7 cellular contexts compared by ENCODE assay signal in genomic region chr14:90525353-90526028, GRCh38.
DNase-seq lines count a peak whose midpoint lies in the region; ATAC-seq, FAIRE-seq and TF ChIP-seq lines count a peak whose summit lies in the region.
"Not testable (repeated sequence)": the region's sequence is repeated elsewhere in the genome, so short reads cannot be mapped to it uniquely, and the experiment has no call there.

No MANE protein-coding gene starts in this region.

- H3K9ac ChIP-seq in DND-41 (ENCODE audit: low read depth, low read length); K562 (ENCODE audit: insufficient read depth in 1 of 2, low read depth in 2 of 2, low read length in 2 of 2); keratinocyte (ENCODE audit: control insufficient read depth, extremely low read depth, insufficient read depth, low read length): not testable (repeated sequence)

- not testable (repeated sequence) for H3K9me3 ChIP-seq in DND-41 (ENCODE audit: insufficient read depth, low read length, severe bottlenecking); K562 (replicated peaks; ENCODE audit: control insufficient read depth, insufficient read depth, low read depth, low read length); keratinocyte (ENCODE audit: control insufficient read depth, low read depth, low read length); mucosa of descending colon

- POLR2A ChIA-PET in K562 (lab: Yijun Ruan, JAX) = not testable (repeated sequence)

- not testable (repeated sequence) for H3K4me2 ChIP-seq in DND-41 (ENCODE audit: insufficient read depth, low read length); K562 (ENCODE audit: insufficient read depth, low read length); keratinocyte (ENCODE audit: control insufficient read depth, extremely low read depth, insufficient read depth, low read depth, low read length)

- H3K27me3 ChIP-seq in DND-41 (ENCODE audit: insufficient read depth, low read length, poor library complexity); K562 (ENCODE audit: control insufficient read depth in 2 of 2, insufficient read depth in 2 of 2, low read length in 2 of 2); keratinocyte (ENCODE audit: control insufficient read depth, extremely low read depth, insufficient read depth, low read length): not testable (repeated sequence)

- FAIRE-seq in HTR-8/SVneo (lab: Jason Lieb, UNC) = peak; percentile 92
- FAIRE-seq in K562 (lab: Jason Lieb, UNC) = peak; percentile 97
- peak; percentile 34 for FAIRE-seq in keratinocyte (lab: Jason Lieb, UNC)

- intact Hi-C loops in K562 (cut with micrococcal nuclease); mucosa of descending colon (cut with DNase I, micrococcal nuclease): not testable (repeated sequence)

- WGBS in K562 (ENCODE audit: insufficient coverage, low coverage, missing lambda C conversion rate) = 62% methylated on average over 3 of the region's 42 CpGs

- H3K4me1 Mint-ChIP-seq in activated CD8-positive, alpha-beta memory T cell treated with anti-CD3 and anti-CD28 coated beads, Interleukin-2, amount 10 ng/mL, durations not matched to agents 7 days and 5 days; stimulated activated naive B cell treated with anti-CD40 and anti-IgM and Interleukin-4, amounts not matched to agents 10 μg/mL and 1 μg/mL and 100 μg/mL, for 72 hours: not testable (repeated sequence)

- H3K79me2 ChIP-seq in DND-41 (ENCODE audit: insufficient read depth, low read length); K562 (ENCODE audit: control insufficient read depth, insufficient read depth, low read length); keratinocyte (ENCODE audit: control insufficient read depth, insufficient read depth, low read length): not testable (repeated sequence)

- not testable (repeated sequence) for TF ChIP-seq POLR2A in K562 (conservative IDR thresholded peaks at IDR 0.05)

- dilution Hi-C loops in keratinocyte (cut with MboI; ENCODE audit: extremely low pct_ligation_motif_present, low sequenced_read_pairs) = not testable (repeated sequence)

- peaks cover 16% of the 10 kb centered on the region for H3K9me3 Mint-ChIP-seq in activated CD8-positive, alpha-beta memory T cell treated with anti-CD3 and anti-CD28 coated beads, Interleukin-2, amount 10 ng/mL, durations not matched to agents 7 days and 5 days (ENCODE audit: low read depth)
- H3K9me3 Mint-ChIP-seq in stimulated activated naive B cell treated with anti-CD40 and anti-IgM and Interleukin-4, amounts not matched to agents 10 μg/mL and 1 μg/mL and 100 μg/mL, for 72 hours = peaks cover 11 to 20% of the 10 kb centered on the region in 2 donors

- BruUV-seq in K562 (replicated peaks; lab: Mats Ljungman, UMichigan) = not testable (repeated sequence)

- in situ Hi-C loops in K562 (cut with MboI) = loop anchor here (10.0 kb wide), 1 partner anchor 121 kb away; no protein-coding TSS in a partner anchor

- not testable (repeated sequence) for TF ChIP-seq EP300 in K562 (IDR thresholded peaks at IDR 0.05; ENCODE audit: low read length)

- H3K4me3 ChIP-seq in DND-41 (ENCODE audit: low read depth in 1 of 2, low read length in 2 of 2); K562; keratinocyte (ENCODE audit: control insufficient read depth in 2 of 3, extremely low read depth in 1 of 3, insufficient read depth in 2 of 3, low read depth in 1 of 3, low read length in 3 of 3); mucosa of descending colon: not testable (repeated sequence)

- TF ChIP-seq RAD21 in K562 (CRISPR knock-in tag; conservative IDR thresholded peaks at IDR 0.05 in 1 of 2, IDR thresholded peaks at IDR 0.05 in 1 of 2) = not testable (repeated sequence)

- not testable (repeated sequence) for H3K36me3 ChIP-seq in DND-41 (ENCODE audit: insufficient read depth, low read length); K562 (ENCODE audit: control insufficient read depth, insufficient read depth, low read length); keratinocyte (ENCODE audit: control insufficient read depth in 2 of 2, extremely low read depth in 1 of 2, insufficient read depth in 2 of 2, low read length in 2 of 2); mucosa of descending colon (ENCODE audit: low read depth)

- not testable (repeated sequence) for H2AFZ ChIP-seq in DND-41 (ENCODE audit: low read depth, low read length); K562 (ENCODE audit: low read depth, low read length); keratinocyte (ENCODE audit: control insufficient read depth, low read length)

- peak; percentile 57 for ATAC-seq in DND-41 (ENCODE audit: insufficient read depth, low read depth)
- peak; percentile 66 for ATAC-seq in activated CD8-positive, alpha-beta memory T cell treated with anti-CD3 and anti-CD28 coated beads, Interleukin-2, amount 10 ng/mL, durations not matched to agents 7 days and 5 days
- peak; percentile 72 for ATAC-seq in K562
- peak; percentile 48 for ATAC-seq in mucosa of descending colon
- peak; percentile 52 to 59 for ATAC-seq in stimulated activated naive B cell treated with anti-CD40 and anti-IgM and Interleukin-4, amounts not matched to agents 10 μg/mL and 1 μg/mL and 100 μg/mL, for 72 hours (replicated peaks)

- H3K4me1 ChIP-seq in DND-41 (ENCODE audit: insufficient read depth, low read length); keratinocyte (ENCODE audit: control insufficient read depth, extremely low read depth, insufficient read depth, low read length); mucosa of descending colon (ENCODE audit: low read depth): not testable (repeated sequence)
- peaks cover 0 to 13% of the 10 kb centered on the region in 2 experiments; a peak in 2 of 5 replicates for H3K4me1 ChIP-seq in K562 (replicated peaks in 1 of 2; ENCODE audit: control insufficient read depth in 2 of 2, insufficient read depth in 2 of 2, low read length in 2 of 2)

- not testable (repeated sequence) for H3K36me3 Mint-ChIP-seq in activated CD8-positive, alpha-beta memory T cell treated with anti-CD3 and anti-CD28 coated beads, Interleukin-2, amount 10 ng/mL, durations not matched to agents 7 days and 5 days; stimulated activated naive B cell treated with anti-CD40 and anti-IgM and Interleukin-4, amounts not matched to agents 10 μg/mL and 1 μg/mL and 100 μg/mL, for 72 hours

- not testable (repeated sequence) for DNase-seq in DND-41; HTR-8/SVneo (ENCODE audit: insufficient read length, low spot score); activated CD8-positive, alpha-beta memory T cell treated with anti-CD3 and anti-CD28 coated beads, Interleukin-2, amount 10 ng/mL, durations not matched to agents 7 days and 5 days; K562 (ENCODE audit: extremely low read depth in 1 of 4, low spot score in 3 of 4); keratinocyte (ENCODE audit: low read depth, low spot score); stimulated activated naive B cell treated with anti-CD40 and anti-IgM and Interleukin-4, amounts not matched to agents 10 μg/mL and 1 μg/mL and 100 μg/mL, for 72 hours
- peak in 1 of 3 donors; percentile 23 for DNase-seq in mucosa of descending colon

- not testable (repeated sequence) for TF ChIP-seq CTCF in DND-41 (IDR thresholded peaks at IDR 0.05; ENCODE audit: borderline replicate concordance, extremely low read depth, low read length, poor library complexity, severe bottlenecking); K562 (IDR thresholded peaks at IDR 0.05 in 2 of 3, conservative IDR thresholded peaks at IDR 0.05 in 1 of 3; ENCODE audit: insufficient read depth in 2 of 3, low read depth in 1 of 3, low read length in 3 of 3); keratinocyte (optimal IDR thresholded peaks at IDR 0.05 in 1 of 3, IDR thresholded peaks at IDR 0.05 in 1 of 3, conservative IDR thresholded peaks at IDR 0.05 in 1 of 3; ENCODE audit: extremely low read depth in 1 of 3, insufficient read depth in 2 of 3, low read length in 3 of 3); mucosa of descending colon (IDR thresholded peaks at IDR 0.05)

- not testable (repeated sequence) for H3K4me3 Mint-ChIP-seq in activated CD8-positive, alpha-beta memory T cell treated with anti-CD3 and anti-CD28 coated beads, Interleukin-2, amount 10 ng/mL, durations not matched to agents 7 days and 5 days; stimulated activated naive B cell treated with anti-CD40 and anti-IgM and Interleukin-4, amounts not matched to agents 10 μg/mL and 1 μg/mL and 100 μg/mL, for 72 hours

- H3K27ac Mint-ChIP-seq in activated CD8-positive, alpha-beta memory T cell treated with anti-CD3 and anti-CD28 coated beads, Interleukin-2, amount 10 ng/mL, durations not matched to agents 7 days and 5 days; stimulated activated naive B cell treated with anti-CD40 and anti-IgM and Interleukin-4, amounts not matched to agents 10 μg/mL and 1 μg/mL and 100 μg/mL, for 72 hours: not testable (repeated sequence)

- CTCF ChIA-PET in activated CD8-positive, alpha-beta memory T cell treated with anti-CD3 and anti-CD28 coated beads, Interleukin-2, amount 10 ng/mL, durations not matched to agents 7 days and 5 days (lab: Charles Lee); K562 (lab: Yijun Ruan, JAX; ENCODE audit: low intra/inter-chr PET ratio): not testable (repeated sequence)

- H3K27me3 Mint-ChIP-seq in activated CD8-positive, alpha-beta memory T cell treated with anti-CD3 and anti-CD28 coated beads, Interleukin-2, amount 10 ng/mL, durations not matched to agents 7 days and 5 days = not testable (repeated sequence)
- peaks cover 13% of the 10 kb centered on the region in 2 donors for H3K27me3 Mint-ChIP-seq in stimulated activated naive B cell treated with anti-CD40 and anti-IgM and Interleukin-4, amounts not matched to agents 10 μg/mL and 1 μg/mL and 100 μg/mL, for 72 hours

- not testable (repeated sequence) for H3K9me1 ChIP-seq in K562 (ENCODE audit: control insufficient read depth, insufficient read depth, low read length); keratinocyte (ENCODE audit: control insufficient read depth, extremely low read depth, insufficient read depth, low read length)

- H3K27ac ChIP-seq in DND-41 (ENCODE audit: low read length); K562 (ENCODE audit: extremely low read depth, low read depth, low read length); keratinocyte (ENCODE audit: control insufficient read depth, insufficient read depth, low read length): not testable (repeated sequence)

- H4K20me1 ChIP-seq in DND-41 (ENCODE audit: insufficient read depth, low read length); K562 (replicated peaks; ENCODE audit: control insufficient read depth, insufficient read depth, low read length); keratinocyte (ENCODE audit: control insufficient read depth, extremely low read depth, insufficient read depth, low read length): not testable (repeated sequence)
